In genomic region chr9:75896193-75896592, GRCh38 we compare ENCODE assay signal across 19 cellular contexts. TPM values are rescaled to one million over a fixed set of nuclear protein-coding genes. Genes with fewer than 3 reads are reported as not detected.
DNase-seq lines count a peak whose midpoint lies in the region; ATAC-seq and TF ChIP-seq lines count a peak whose summit lies in the region.
"Had no signal": no experiment of that assay in that cellular context is flagged by ENCODE, and none has a peak within 500 bp of the region (broad histone marks: within the 10 kb centered on the region; RNA-seq: fewer than 3 reads in every experiment).

No MANE protein-coding gene starts in this region.

- H3K4me1 Mint-ChIP-seq in Calu3 (ENCODE audit: low read depth, unreplicated experiment): peaks cover 44% of the 10 kb centered on the region

- H3K36me3 ChIP-seq in neuronal stem cell (replicated peaks in 1 of 2; ENCODE audit: control insufficient read depth in 2 of 2, insufficient read depth in 2 of 2, low read length in 2 of 2): peaks cover 0 to 2% of the 10 kb centered on the region in 2 donors

- peak overlapping the region; percentile 12 for H3K27ac Mint-ChIP-seq in Calu3 (ENCODE audit: unreplicated experiment)

- intact Hi-C loops in Calu3 (cut with micrococcal nuclease; ENCODE audit: unreplicated experiment) (no loop called here), left cardiac atrium (cut with DNase I) (no loop called here)

- peaks cover 0 to 26% of the 10 kb centered on the region in 2 donors for H3K4me1 ChIP-seq in neuronal stem cell (ENCODE audit: control insufficient read depth in 2 of 2, insufficient read depth in 1 of 2, low read depth in 1 of 2, low read length in 2 of 2)

- H3K9me3 Mint-ChIP-seq in Calu3 (ENCODE audit: low read depth, unreplicated experiment): peaks cover 3% of the 10 kb centered on the region

- no peaks in the 10 kb centered on the region for H3K9me3 ChIP-seq in neuronal stem cell (replicated peaks in 1 of 2; ENCODE audit: control insufficient read depth in 2 of 2, insufficient read depth in 1 of 2, low read depth in 1 of 2, low read length in 2 of 2)
- H3K9me3 ChIP-seq: A549 had no signal

- no TSS peak for BruUV-seq in Calu3 (replicated peaks; lab: Mats Ljungman, UMichigan)

- H3K36me3 Mint-ChIP-seq in Calu3 (ENCODE audit: insufficient read depth, unreplicated experiment): peaks cover 32% of the 10 kb centered on the region

- no peak overlapping the region for H3K4me3 ChIP-seq in neuronal stem cell (ENCODE audit: low read length in 2 of 2)
- H3K4me3 ChIP-seq: A549 had no signal

- peak overlapping the region; percentile 99 for H3K4me3 Mint-ChIP-seq in Calu3 (ENCODE audit: low read depth, unreplicated experiment)

- no peak overlapping the region for H3K23ac ChIP-seq in neuronal stem cell (ENCODE audit: low read depth, low read length, poor library complexity)

- H2BK12ac ChIP-seq in neuronal stem cell (ENCODE audit: low read length): no peak overlapping the region

- no peak overlapping the region for H2BK15ac ChIP-seq in neuronal stem cell (ENCODE audit: low read length)

- no peak overlapping the region for H4K91ac ChIP-seq in neuronal stem cell (ENCODE audit: low read depth, low read length, poor library complexity)

- peak overlapping the region; percentile 23 for H3K14ac ChIP-seq in neuronal stem cell (ENCODE audit: low read length)

- H2AFZ ChIP-seq in neuronal stem cell (ENCODE audit: low read length): no peak overlapping the region

- WGBS in neuronal stem cell (ENCODE audit: extremely low coverage in 2 of 2, insufficient read length in 2 of 2, insufficient replicate concordance in 1 of 2), 2 donors: no CpG with 5 or more reads among the region's 3 CpGs

- CTCF ChIA-PET in Calu3 (lab: Charles Lee): no interaction called here

- no peak for TF ChIP-seq CTCF in Calu3 (IDR thresholded peaks at IDR 0.05; ENCODE audit: unreplicated experiment)

- no peak overlapping the region for H2AK5ac ChIP-seq in neuronal stem cell (ENCODE audit: low read depth, low read length)

- H4K8ac ChIP-seq in neuronal stem cell (ENCODE audit: low read depth, low read length): no peak overlapping the region

- H3K4me2 ChIP-seq in neuronal stem cell (ENCODE audit: insufficient read depth, low read length, poor library complexity, severe bottlenecking): no peak overlapping the region
- H3K4me2 ChIP-seq: A549 had no signal

- H3K27me3 Mint-ChIP-seq in Calu3 (ENCODE audit: unreplicated experiment): no peaks in the 10 kb centered on the region

- no peak overlapping the region for H3K27ac ChIP-seq in neuronal stem cell (replicated peaks; ENCODE audit: low read length)
- H3K27ac ChIP-seq: A549 had no signal

- no peak overlapping the region for H3K18ac ChIP-seq in neuronal stem cell (ENCODE audit: low read length)

- H2BK5ac ChIP-seq in neuronal stem cell (ENCODE audit: low read length): no peak overlapping the region

- DNase-seq in Calu3 (no peak), amniotic epithelial cell (ENCODE audit: low read depth) (peak; percentile 84), left cardiac atrium (no peak), neuronal stem cell (ENCODE audit: low spot score) (no peak), NCI-H510A treated with DMSO at 0.1 percent for 48 hours (lab: John Stamatoyannopoulos, UW) (no peak), HPDE6-E6E7 (ENCODE audit: extremely low spot score) (no peak)
- no peak for DNase-seq in stimulated activated CD4-positive, alpha-beta T cell treated with anti-CD3 and anti-CD28 coated beads, Interleukin-2, amount 100 ng/mL, for 48 hours
- no peak for DNase-seq in stimulated activated CD4-positive, alpha-beta T cell treated with anti-CD3 and anti-CD28 coated beads, Interleukin-12 subunit alpha, Interleukin-12 subunit beta, amount 100 ng/mL, for 4 hours
- DNase-seq: C1 segment of cervical spinal cord, DMS 273 treated with DMSO at 0.1 percent for 48 hours, H7, NCI-H1048, NCI-H146, NCI-H2081, NCI-H510A, NCI-H82 had no signal

- H3K9ac ChIP-seq in neuronal stem cell (ENCODE audit: low read depth, low read length, poor library complexity): no peak overlapping the region

- peak; percentile 7 to 31 for ATAC-seq in left cardiac atrium
- ATAC-seq: A549, Panc1 had no signal

- H3K27me3 ChIP-seq in neuronal stem cell (ENCODE audit: control insufficient read depth in 3 of 3, insufficient read depth in 3 of 3, low read depth in 1 of 3, low read length in 3 of 3): peaks cover 0 to 6% (median 0%) of the 10 kb centered on the region in 3 experiments

- no peak overlapping the region for H2BK120ac ChIP-seq in neuronal stem cell (ENCODE audit: low read depth, low read length)

- peaks cover 2% of the 10 kb centered on the region for H3K79me1 ChIP-seq in neuronal stem cell (ENCODE audit: low read depth, low read length)

- H3K4ac ChIP-seq in neuronal stem cell (ENCODE audit: low read length): no peak overlapping the region

RNA-seq across cellular contexts. Expression of gene PCSK5, which starts 5.7 kb away (rescaled TPM):
- total RNA-seq in Calu3 (2022): 38.4 and 46.6 TPM in 2 replicates
- 1 to 10 TPM; 7.9 to 9.3 TPM for total RNA-seq in left cardiac atrium
- 17.2 TPM for polyA plus RNA-seq in neuronal stem cell (2013, experiment 1 of 2)
- 18.0 TPM for polyA plus RNA-seq in neuronal stem cell (2013, experiment 2 of 2)
- total RNA-seq: MCF 10A had no signal
